ENCODE assay signal across 18 cellular contexts in genomic region chr3:52712291-52713212, GRCh38.
"Had no signal": no experiment of that assay in that cellular context is flagged by ENCODE, and none has a peak within 500 bp of the region (broad histone marks: within the 10 kb centered on the region; RNA-seq: fewer than 3 reads in every experiment).

No MANE protein-coding gene starts in this region.

- H3K9me3 ChIP-seq: colonic mucosa, esophagus squamous epithelium, lower lobe of right lung, neutrophil, thoracic aorta had no signal

- ATAC-seq: lower lobe of right lung; stimulated activated effector memory CD8-positive, alpha-beta T cell treated with anti-CD3 and anti-CD28 coated beads, Interleukin-12 subunit alpha, Interleukin-12 subunit beta, amount 100 ng/mL, for 72 hours; WTC11 had no signal

- H3K9me3 Mint-ChIP-seq: activated CD4-positive, alpha-beta T cell treated with anti-CD3 and anti-CD28 coated beads, Interleukin-2, amount 10 ng/mL, durations not matched to agents 7 days and 5 days; activated naive CD4-positive, alpha-beta T cell treated with anti-CD3 and anti-CD28 coated beads, Interleukin-2, amount 10 ng/mL, durations not matched to agents 7 days and 5 days; activated T-helper 2 cell treated with anti-CD3 and anti-CD28 coated beads, Interferon-gamma antibody, Interleukin-2, Interleukin-4, amounts not matched to agents 10 μg/mL and 5 μg/mL and 100 μg/mL, durations not matched to agents 14 hours and 24 hours and 36 hours; naive B cell; stimulated activated effector memory CD8-positive, alpha-beta T cell treated with anti-CD3 and anti-CD28 coated beads, Interleukin-12 subunit alpha, Interleukin-12 subunit beta, amount 100 ng/mL, for 72 hours; WTC11 had no signal

- H3K27ac Mint-ChIP-seq: activated naive CD4-positive, alpha-beta T cell treated with anti-CD3 and anti-CD28 coated beads, Interleukin-2, amount 10 ng/mL, durations not matched to agents 7 days and 5 days; activated T-helper 2 cell treated with anti-CD3 and anti-CD28 coated beads, Interferon-gamma antibody, Interleukin-2, Interleukin-4, amounts not matched to agents 10 μg/mL and 5 μg/mL and 100 μg/mL, durations not matched to agents 14 hours and 24 hours and 36 hours; stimulated activated effector memory CD8-positive, alpha-beta T cell treated with anti-CD3 and anti-CD28 coated beads, Interleukin-12 subunit alpha, Interleukin-12 subunit beta, amount 100 ng/mL, for 72 hours; WTC11 had no signal

- FAIRE-seq: TTC549 had no signal

- H3K27ac ChIP-seq: colonic mucosa, esophagus squamous epithelium, lower lobe of right lung, neutrophil, parathyroid adenoma, thoracic aorta had no signal

- H3K27me3 ChIP-seq: colonic mucosa, esophagus squamous epithelium, neutrophil had no signal

- H3K9ac ChIP-seq: parathyroid adenoma had no signal

- DNase-seq: activated CD4-positive, alpha-beta T cell treated with anti-CD3 and anti-CD28 coated beads, Interleukin-2, amount 10 ng/mL, durations not matched to agents 7 days and 5 days; activated naive CD4-positive, alpha-beta T cell treated with anti-CD3 and anti-CD28 coated beads, Interleukin-2, amount 10 ng/mL, durations not matched to agents 7 days and 5 days; amniotic stem cell; caudate nucleus; colonic mucosa; esophagus squamous epithelium; glutamatergic neuron; kidney glomerular epithelial cell; lower lobe of right lung; naive B cell; retina had no signal

- H3K27me3 Mint-ChIP-seq: activated CD4-positive, alpha-beta T cell treated with anti-CD3 and anti-CD28 coated beads, Interleukin-2, amount 10 ng/mL, durations not matched to agents 7 days and 5 days; activated naive CD4-positive, alpha-beta T cell treated with anti-CD3 and anti-CD28 coated beads, Interleukin-2, amount 10 ng/mL, durations not matched to agents 7 days and 5 days; naive B cell had no signal

- H3K4me3 ChIP-seq: colonic mucosa, esophagus squamous epithelium, lower lobe of right lung, thoracic aorta had no signal

- H3K36me3 ChIP-seq: colonic mucosa had no signal

- H3K4me3 Mint-ChIP-seq: activated CD4-positive, alpha-beta T cell treated with anti-CD3 and anti-CD28 coated beads, Interleukin-2, amount 10 ng/mL, durations not matched to agents 7 days and 5 days; activated naive CD4-positive, alpha-beta T cell treated with anti-CD3 and anti-CD28 coated beads, Interleukin-2, amount 10 ng/mL, durations not matched to agents 7 days and 5 days; stimulated activated effector memory CD8-positive, alpha-beta T cell treated with anti-CD3 and anti-CD28 coated beads, Interleukin-12 subunit alpha, Interleukin-12 subunit beta, amount 100 ng/mL, for 72 hours; WTC11 had no signal
